Comparison of ENCODE assay signal across 27 cellular contexts in genomic region chr4:156685308-156685707, GRCh38.
A peak's percentile ranks its signal among the peaks of the same experiment; 100 is the strongest.
DNase-seq lines count a peak whose midpoint lies in the region; TF ChIP-seq lines count a peak whose summit lies in the region.
"Had no signal": no experiment of that assay in that cellular context is flagged by ENCODE, and none has a peak within 500 bp of the region (broad histone marks: within the 10 kb centered on the region; RNA-seq: fewer than 3 reads in every experiment).

No MANE protein-coding gene starts in this region.

- H3K9ac ChIP-seq in fibroblast of lung (ENCODE audit: insufficient read depth, low read length) = no peak overlapping the region

- H3K27me3 Mint-ChIP-seq in activated T-helper 1 cell treated with anti-CD3 and anti-CD28 coated beads, Interleukin-12 subunit alpha, Interleukin-12 subunit beta, Interleukin-2, Interleukin-4 antibody, amounts not matched to agents 30 ng/mL and 10 ng/mL and 1 ng/mL, durations not matched to agents 14 hours and 24 hours and 36 hours (ENCODE audit: insufficient read depth) = no peaks in the 10 kb centered on the region
- H3K27me3 Mint-ChIP-seq: activated naive CD8-positive, alpha-beta T cell treated with anti-CD3 and anti-CD28 coated beads, Interleukin-2, amount 10 ng/mL, durations not matched to agents 7 days and 5 days; brain; CD4-positive, CD25-positive, alpha-beta regulatory T cell; effector memory CD8-positive, alpha-beta T cell; stimulated activated memory B cell treated with anti-CD40 and anti-IgM and Interleukin-4, amounts not matched to agents 10 μg/mL and 1 μg/mL and 100 μg/mL, for 72 hours had no signal

- H3K79me2 ChIP-seq in fibroblast of lung (ENCODE audit: control insufficient read depth, insufficient read depth, low read length) = no peaks in the 10 kb centered on the region
- no peaks in the 10 kb centered on the region for H3K79me2 ChIP-seq in osteoblast (ENCODE audit: insufficient read depth, low read length)

- H3K36me3 Mint-ChIP-seq in activated T-helper 1 cell treated with anti-CD3 and anti-CD28 coated beads, Interleukin-12 subunit alpha, Interleukin-12 subunit beta, Interleukin-2, Interleukin-4 antibody, amounts not matched to agents 30 ng/mL and 10 ng/mL and 1 ng/mL, durations not matched to agents 14 hours and 24 hours and 36 hours (ENCODE audit: low read depth) = no peaks in the 10 kb centered on the region
- H3K36me3 Mint-ChIP-seq: activated naive CD8-positive, alpha-beta T cell treated with anti-CD3 and anti-CD28 coated beads, Interleukin-2, amount 10 ng/mL, durations not matched to agents 7 days and 5 days; brain; CD4-positive, CD25-positive, alpha-beta regulatory T cell; stimulated activated memory B cell treated with anti-CD40 and anti-IgM and Interleukin-4, amounts not matched to agents 10 μg/mL and 1 μg/mL and 100 μg/mL, for 72 hours had no signal

- H4K20me1 ChIP-seq in fibroblast of lung (ENCODE audit: control insufficient read depth, extremely low read depth, insufficient read depth, low read length) (no peaks in the 10 kb centered on the region), osteoblast (ENCODE audit: insufficient read depth, low read length) (no peaks in the 10 kb centered on the region)

- TF ChIP-seq CTCF in fibroblast of lung (conservative IDR thresholded peaks at IDR 0.05 in 1 of 2, IDR thresholded peaks at IDR 0.05 in 1 of 2; ENCODE audit: low read depth in 1 of 2, low read length in 2 of 2) (no peak), osteoblast (IDR thresholded peaks at IDR 0.05; ENCODE audit: extremely low read depth, low read depth, low read length) (no peak), GM10266 (IDR thresholded peaks at IDR 0.05; ENCODE audit: control insufficient read depth, insufficient read depth, low read depth, missing control alignments) (no peak)

- no peaks in the 10 kb centered on the region for H3K36me3 ChIP-seq in fibroblast of lung (ENCODE audit: control insufficient read depth, insufficient read depth, low read length)
- no peaks in the 10 kb centered on the region for H3K36me3 ChIP-seq in osteoblast (ENCODE audit: insufficient read depth, low read length)
- H3K36me3 ChIP-seq: sigmoid colon, vagina had no signal

- H3K27ac ChIP-seq in fibroblast of lung (ENCODE audit: insufficient read depth, low read length) (no peak overlapping the region), osteoblast (ENCODE audit: low read depth, low read length) (peak overlapping the region; percentile 56)
- H3K27ac ChIP-seq: RWPE1, sigmoid colon, vagina had no signal

- H3K4me2 ChIP-seq in fibroblast of lung (ENCODE audit: extremely low read depth, insufficient read depth, low read length) (peak overlapping the region; percentile 16), osteoblast (ENCODE audit: insufficient read depth, low read length) (peak overlapping the region; percentile 28)

- intact Hi-C loops in activated T-helper 1 cell treated with anti-CD3 and anti-CD28 coated beads, Interleukin-12 subunit alpha, Interleukin-12 subunit beta, Interleukin-2, Interleukin-4 antibody, amounts not matched to agents 30 ng/mL and 10 ng/mL and 1 ng/mL, durations not matched to agents 14 hours and 24 hours and 36 hours (cut with micrococcal nuclease) = no loop called here

- H3K4me1 ChIP-seq in fibroblast of lung (ENCODE audit: control insufficient read depth, extremely low read depth, insufficient read depth, low read length) (peaks cover 7% of the 10 kb centered on the region), osteoblast (ENCODE audit: insufficient read depth, low read length) (peaks cover 18% of the 10 kb centered on the region)
- H3K4me1 ChIP-seq: sigmoid colon had no signal

- no peaks in the 10 kb centered on the region for H3K9me3 ChIP-seq in fibroblast of lung (ENCODE audit: control insufficient read depth, insufficient read depth, low read depth, low read length)
- no peaks in the 10 kb centered on the region for H3K9me3 ChIP-seq in osteoblast (ENCODE audit: low read depth, low read length)
- H3K9me3 ChIP-seq: sigmoid colon, vagina had no signal

- no peaks in the 10 kb centered on the region for H3K4me1 Mint-ChIP-seq in activated T-helper 1 cell treated with anti-CD3 and anti-CD28 coated beads, Interleukin-12 subunit alpha, Interleukin-12 subunit beta, Interleukin-2, Interleukin-4 antibody, amounts not matched to agents 30 ng/mL and 10 ng/mL and 1 ng/mL, durations not matched to agents 14 hours and 24 hours and 36 hours (ENCODE audit: low read depth)
- H3K4me1 Mint-ChIP-seq: activated naive CD8-positive, alpha-beta T cell treated with anti-CD3 and anti-CD28 coated beads, Interleukin-2, amount 10 ng/mL, durations not matched to agents 7 days and 5 days; CD4-positive, CD25-positive, alpha-beta regulatory T cell; stimulated activated memory B cell treated with anti-CD40 and anti-IgM and Interleukin-4, amounts not matched to agents 10 μg/mL and 1 μg/mL and 100 μg/mL, for 72 hours had no signal

- no peak overlapping the region for H3K4me3 Mint-ChIP-seq in activated T-helper 1 cell treated with anti-CD3 and anti-CD28 coated beads, Interleukin-12 subunit alpha, Interleukin-12 subunit beta, Interleukin-2, Interleukin-4 antibody, amounts not matched to agents 30 ng/mL and 10 ng/mL and 1 ng/mL, durations not matched to agents 14 hours and 24 hours and 36 hours
- H3K4me3 Mint-ChIP-seq: activated naive CD8-positive, alpha-beta T cell treated with anti-CD3 and anti-CD28 coated beads, Interleukin-2, amount 10 ng/mL, durations not matched to agents 7 days and 5 days; CD4-positive, CD25-positive, alpha-beta regulatory T cell; effector memory CD8-positive, alpha-beta T cell; stimulated activated memory B cell treated with anti-CD40 and anti-IgM and Interleukin-4, amounts not matched to agents 10 μg/mL and 1 μg/mL and 100 μg/mL, for 72 hours had no signal

- no peak overlapping the region for H2AFZ ChIP-seq in fibroblast of lung (ENCODE audit: low read length)
- no peak overlapping the region for H2AFZ ChIP-seq in osteoblast (ENCODE audit: low read length)

- H3K9me3 Mint-ChIP-seq in activated T-helper 1 cell treated with anti-CD3 and anti-CD28 coated beads, Interleukin-12 subunit alpha, Interleukin-12 subunit beta, Interleukin-2, Interleukin-4 antibody, amounts not matched to agents 30 ng/mL and 10 ng/mL and 1 ng/mL, durations not matched to agents 14 hours and 24 hours and 36 hours = no peaks in the 10 kb centered on the region
- H3K9me3 Mint-ChIP-seq: activated naive CD8-positive, alpha-beta T cell treated with anti-CD3 and anti-CD28 coated beads, Interleukin-2, amount 10 ng/mL, durations not matched to agents 7 days and 5 days had no signal

- no peak overlapping the region for H3K27ac Mint-ChIP-seq in activated T-helper 1 cell treated with anti-CD3 and anti-CD28 coated beads, Interleukin-12 subunit alpha, Interleukin-12 subunit beta, Interleukin-2, Interleukin-4 antibody, amounts not matched to agents 30 ng/mL and 10 ng/mL and 1 ng/mL, durations not matched to agents 14 hours and 24 hours and 36 hours
- H3K27ac Mint-ChIP-seq: activated naive CD8-positive, alpha-beta T cell treated with anti-CD3 and anti-CD28 coated beads, Interleukin-2, amount 10 ng/mL, durations not matched to agents 7 days and 5 days; CD4-positive, CD25-positive, alpha-beta regulatory T cell; effector memory CD8-positive, alpha-beta T cell; stimulated activated memory B cell treated with anti-CD40 and anti-IgM and Interleukin-4, amounts not matched to agents 10 μg/mL and 1 μg/mL and 100 μg/mL, for 72 hours had no signal

- H3K4me3 ChIP-seq in fibroblast of lung (replicated peaks in 1 of 4; ENCODE audit: control extremely low read depth in 1 of 4, insufficient read depth in 1 of 4, low read depth in 3 of 4, low read length in 4 of 4) (no peak overlapping the region), osteoblast (ENCODE audit: insufficient read depth, low read length) (no peak overlapping the region)
- H3K4me3 ChIP-seq: sigmoid colon, vagina had no signal

- H3K27me3 ChIP-seq in fibroblast of lung (ENCODE audit: control insufficient read depth, insufficient read depth, low read length) = no peaks in the 10 kb centered on the region
- no peaks in the 10 kb centered on the region for H3K27me3 ChIP-seq in osteoblast (ENCODE audit: insufficient read depth, low read length)
- H3K27me3 ChIP-seq: sigmoid colon, vagina had no signal

- DNase-seq in EL (peak; percentile 36), RPMI7951 (ENCODE audit: low read depth) (peak; percentile 39), fibroblast of lung (ENCODE audit: low read depth in 2 of 2) (peak in 1 of 2 donors; percentile 82), osteoblast (ENCODE audit: insufficient read length, low spot score, missing footprints) (no peak), occipital lobe (lab: John Stamatoyannopoulos, UW) (no peak), NCI-H146 treated with DMSO at 0.1 percent for 48 hours (lab: John Stamatoyannopoulos, UW; ENCODE audit: unreplicated experiment) (no peak), GM10266 (ENCODE audit: extremely low spot score) (no peak)
- no peak for DNase-seq in activated T-helper 1 cell treated with anti-CD3 and anti-CD28 coated beads, Interleukin-12 subunit alpha, Interleukin-12 subunit beta, Interleukin-2, Interleukin-4 antibody, amounts not matched to agents 30 ng/mL and 10 ng/mL and 1 ng/mL, durations not matched to agents 14 hours and 24 hours and 36 hours (ENCODE audit: low spot score)
- DNase-seq: activated CD4-positive, alpha-beta T cell treated with anti-CD3 and anti-CD28 coated beads, Interleukin-2, amount 50 U/mL, for 48 hours; activated CD4-positive, CD25-positive, alpha-beta regulatory T cell; activated effector memory CD4-positive, alpha-beta T cell treated with Interleukin-2 at 50 U/mL for 16 hours; activated naive CD8-positive, alpha-beta T cell treated with anti-CD3 and anti-CD28 coated beads, Interleukin-2, amount 10 ng/mL, durations not matched to agents 7 days and 5 days; CD4-positive, CD25-positive, alpha-beta regulatory T cell; effector memory CD8-positive, alpha-beta T cell; GDM1; glutamatergic neuron; KBM-7; midbrain; NCI-H187 treated with DMSO at 0.1 percent for 48 hours; NK-92 treated with Interleukin-12 subunit alpha and Interleukin-12 subunit beta, amount 100 ng/mL, for 24 hours; sigmoid colon; stimulated activated CD4-positive, alpha-beta T cell treated with anti-CD3 and anti-CD28 coated beads, Interleukin-1b, Interleukin-23, amount 100 ng/mL, for 48 hours; T1000 had no signal

Comparison
In these comparisons a context has a peak if more than half of its experiments do, and no peak if none do; other contexts are left out.
1. DNase-seq: peak in EL (single experiment) and RPMI7951 (single experiment); none in osteoblast (single experiment), occipital lobe (single experiment), NCI-H146 treated with DMSO at 0.1 percent for 48 hours (single experiment), activated T-helper 1 cell treated with anti-CD3 and anti-CD28 coated beads, Interleukin-12 subunit alpha, Interleukin-12 subunit beta, Interleukin-2, Interleukin-4 antibody, amounts not matched to agents 30 ng/mL and 10 ng/mL and 1 ng/mL, durations not matched to agents 14 hours and 24 hours and 36 hours (single experiment) and GM10266 (single experiment).